27 cellular contexts compared by ENCODE assay signal in the genomic region with DNA sequence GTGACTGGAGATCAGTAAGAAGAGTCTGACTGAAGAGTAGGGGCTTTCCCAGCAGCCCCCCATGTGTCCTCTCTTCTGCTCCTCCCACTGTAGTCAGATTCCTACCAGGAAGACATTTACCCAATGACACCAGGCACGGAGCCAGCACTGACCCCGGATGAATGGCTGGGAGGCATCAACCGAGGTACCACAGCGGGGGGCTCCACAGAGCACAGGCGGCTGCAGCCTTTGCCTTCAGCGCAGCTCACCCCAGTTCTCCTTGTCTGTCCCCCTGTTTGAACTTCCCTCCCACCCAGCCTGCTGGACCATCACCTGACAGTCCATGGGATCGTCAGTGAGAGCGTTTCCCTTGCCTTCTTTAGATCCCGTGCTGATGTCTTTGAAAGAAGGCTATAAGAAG.
DNase-seq lines count a peak whose midpoint lies in the region; ATAC-seq and TF ChIP-seq lines count a peak whose summit lies in the region.
"Had no signal": no experiment of that assay in that cellular context is flagged by ENCODE, and none has a peak within 500 bp of the region (broad histone marks: within the 10 kb centered on the region; RNA-seq: fewer than 3 reads in every experiment).

No MANE protein-coding gene starts in this region.

- no peaks in the 10 kb centered on the region for H3K36me3 ChIP-seq in right atrium auricular region
- no peaks in the 10 kb centered on the region for H3K36me3 ChIP-seq in neural progenitor cell
- no peaks in the 10 kb centered on the region for H3K36me3 ChIP-seq in smooth muscle cell (ENCODE audit: low read depth)
- H3K36me3 ChIP-seq: BE2C had no signal

- H4K20me1 ChIP-seq in neural progenitor cell (ENCODE audit: low read depth) (no peaks in the 10 kb centered on the region), smooth muscle cell (ENCODE audit: low read depth) (no peaks in the 10 kb centered on the region)
- H4K20me1 ChIP-seq: BLaER1 had no signal

- H3K4me3 Mint-ChIP-seq in endothelial cell (ENCODE audit: unreplicated experiment), result peak overlapping the region; percentile 68
- no peak overlapping the region for H3K4me3 Mint-ChIP-seq in mesothelial cell of epicardium
- H3K4me3 Mint-ChIP-seq in neural progenitor cell, result no peak overlapping the region
- H3K4me3 Mint-ChIP-seq: CD14-positive monocyte; CD4-positive, alpha-beta memory T cell; CD4-positive, CD25-positive, alpha-beta regulatory T cell; CD8-positive, alpha-beta memory T cell had no signal

- H3K79me2 ChIP-seq in neural progenitor cell (ENCODE audit: low read depth), result no peaks in the 10 kb centered on the region
- H3K79me2 ChIP-seq in smooth muscle cell (ENCODE audit: low read depth), result no peaks in the 10 kb centered on the region

- H3K36me3 Mint-ChIP-seq in endothelial cell (ENCODE audit: low read depth, unreplicated experiment) (peaks cover 55% of the 10 kb centered on the region), mesothelial cell of epicardium (no peaks in the 10 kb centered on the region), neural progenitor cell (peaks cover 11% of the 10 kb centered on the region)
- H3K36me3 Mint-ChIP-seq: CD14-positive monocyte; CD4-positive, alpha-beta memory T cell; CD4-positive, CD25-positive, alpha-beta regulatory T cell; CD8-positive, alpha-beta memory T cell had no signal

- TF ChIP-seq CTCF in right atrium auricular region (IDR thresholded peaks at IDR 0.05) (no peak), endothelial cell (IDR thresholded peaks at IDR 0.05; ENCODE audit: unreplicated experiment) (no peak), mesothelial cell of epicardium (IDR thresholded peaks at IDR 0.05; ENCODE audit: unreplicated experiment) (no peak), neural progenitor cell (IDR thresholded peaks at IDR 0.05) (no peak), smooth muscle cell (IDR thresholded peaks at IDR 0.05; ENCODE audit: borderline replicate concordance, insufficient read depth, poor library complexity, severe bottlenecking) (no peak)

- ATAC-seq in Right ventricle myocardium inferior (no peak), HG02870 (IDR thresholded peaks at IDR 0.05; ENCODE audit: unreplicated experiment) (no peak)
- ATAC-seq: A549, GM12878 had no signal

- no peak overlapping the region for H3K27ac Mint-ChIP-seq in endothelial cell (ENCODE audit: unreplicated experiment)
- H3K27ac Mint-ChIP-seq in mesothelial cell of epicardium, result peak overlapping the region; percentile 4
- peak overlapping the region; percentile 8 for H3K27ac Mint-ChIP-seq in neural progenitor cell
- H3K27ac Mint-ChIP-seq: CD14-positive monocyte; CD4-positive, alpha-beta memory T cell; CD4-positive, CD25-positive, alpha-beta regulatory T cell; CD8-positive, alpha-beta memory T cell had no signal

- H3K9ac ChIP-seq in neural progenitor cell (no peak overlapping the region), smooth muscle cell (ENCODE audit: low read depth) (no peak overlapping the region)
- H3K9ac ChIP-seq: BLaER1 had no signal

- no peaks in the 10 kb centered on the region for H3K9me3 Mint-ChIP-seq in endothelial cell (ENCODE audit: unreplicated experiment)
- peaks cover 3% of the 10 kb centered on the region for H3K9me3 Mint-ChIP-seq in mesothelial cell of epicardium
- no peaks in the 10 kb centered on the region for H3K9me3 Mint-ChIP-seq in neural progenitor cell

- no peaks in the 10 kb centered on the region for H3K4me1 ChIP-seq in right atrium auricular region
- no peaks in the 10 kb centered on the region for H3K4me1 ChIP-seq in neural progenitor cell
- no peaks in the 10 kb centered on the region for H3K4me1 ChIP-seq in smooth muscle cell (ENCODE audit: low read depth)
- H3K4me1 ChIP-seq: A549, BE2C had no signal

- intact Hi-C loops in Right ventricle myocardium inferior (cut with DNase I), result no loop called here

- H3K9me3 ChIP-seq in right atrium auricular region, result no peaks in the 10 kb centered on the region
- H3K9me3 ChIP-seq in neural progenitor cell (ENCODE audit: low read depth), result no peaks in the 10 kb centered on the region
- no peaks in the 10 kb centered on the region for H3K9me3 ChIP-seq in smooth muscle cell (replicated peaks; ENCODE audit: low read depth)
- H3K9me3 ChIP-seq: A549, BLaER1 had no signal

- H3K27me3 ChIP-seq in right atrium auricular region, result no peaks in the 10 kb centered on the region
- no peaks in the 10 kb centered on the region for H3K27me3 ChIP-seq in neural progenitor cell
- H3K27me3 ChIP-seq in smooth muscle cell (ENCODE audit: low read depth), result no peaks in the 10 kb centered on the region
- H3K27me3 ChIP-seq: BE2C, BLaER1 had no signal

- WGBS in smooth muscle cell (ENCODE audit: low lambda C conversion rate), result 94% methylated on average over 9 of the region's 9 CpGs

- H2AFZ ChIP-seq in neural progenitor cell (replicated peaks) (no peak overlapping the region), smooth muscle cell (ENCODE audit: low read depth) (no peak overlapping the region)

- H3K27ac ChIP-seq in right atrium auricular region (no peak overlapping the region), neural progenitor cell (no peak overlapping the region), smooth muscle cell (ENCODE audit: low read depth) (no peak overlapping the region)
- H3K27ac ChIP-seq: 22Rv1, A549 had no signal

- H3K4me3 ChIP-seq in right atrium auricular region (no peak overlapping the region), neural progenitor cell (no peak overlapping the region), smooth muscle cell (no peak overlapping the region)
- H3K4me3 ChIP-seq: A549, BLaER1, GM12878 had no signal

- no peaks in the 10 kb centered on the region for H3K4me1 Mint-ChIP-seq in endothelial cell (ENCODE audit: unreplicated experiment)
- peaks cover 13% of the 10 kb centered on the region for H3K4me1 Mint-ChIP-seq in mesothelial cell of epicardium
- peaks cover 4% of the 10 kb centered on the region for H3K4me1 Mint-ChIP-seq in neural progenitor cell
- H3K4me1 Mint-ChIP-seq: CD4-positive, CD25-positive, alpha-beta regulatory T cell; CD8-positive, alpha-beta memory T cell had no signal

- DNase-seq in Right ventricle myocardium inferior (ENCODE audit: missing footprints), result peak; percentile 48
- DNase-seq in right atrium auricular region (ENCODE audit: low spot score), result no peak
- no peak for DNase-seq in endothelial cell (ENCODE audit: low spot score)
- DNase-seq in mesothelial cell of epicardium (ENCODE audit: low spot score in 2 of 2, unreplicated experiment in 2 of 2), result no peak
- DNase-seq in neural progenitor cell (ENCODE audit: low spot score), result no peak
- no peak for DNase-seq in smooth muscle cell (lab: John Stamatoyannopoulos, UW; ENCODE audit: unreplicated experiment)
- no peak for DNase-seq in activated T-cell treated with anti-CD3 and anti-CD28 coated beads, Interleukin-2, amount 50 U/mL, for 1 hour
- DNase-seq: ACHN; BE2C; C1 segment of cervical spinal cord; CD4-positive, alpha-beta memory T cell; CD4-positive, CD25-positive, alpha-beta regulatory T cell; CD8-positive, alpha-beta memory T cell; COR-L47; DMS 273 treated with DMSO at 0.1 percent for 48 hours; DMS153; DMS53; DMS79; DND-41; EL; GDM1 had no signal

- H3K4me2 ChIP-seq in neural progenitor cell (no peak overlapping the region), smooth muscle cell (no peak overlapping the region)
- H3K4me2 ChIP-seq: A549 had no signal

- H3K27me3 Mint-ChIP-seq in endothelial cell (ENCODE audit: unreplicated experiment), result peaks cover 9% of the 10 kb centered on the region
- H3K27me3 Mint-ChIP-seq in mesothelial cell of epicardium (ENCODE audit: low read depth), result no peaks in the 10 kb centered on the region
- H3K27me3 Mint-ChIP-seq in neural progenitor cell (ENCODE audit: insufficient read depth, low read depth), result peaks cover 4% of the 10 kb centered on the region

- H3F3A ChIP-seq in neural progenitor cell (ENCODE audit: low read depth) (no peaks in the 10 kb centered on the region), smooth muscle cell (ENCODE audit: low read depth) (no peaks in the 10 kb centered on the region)
